In the genomic region with DNA sequence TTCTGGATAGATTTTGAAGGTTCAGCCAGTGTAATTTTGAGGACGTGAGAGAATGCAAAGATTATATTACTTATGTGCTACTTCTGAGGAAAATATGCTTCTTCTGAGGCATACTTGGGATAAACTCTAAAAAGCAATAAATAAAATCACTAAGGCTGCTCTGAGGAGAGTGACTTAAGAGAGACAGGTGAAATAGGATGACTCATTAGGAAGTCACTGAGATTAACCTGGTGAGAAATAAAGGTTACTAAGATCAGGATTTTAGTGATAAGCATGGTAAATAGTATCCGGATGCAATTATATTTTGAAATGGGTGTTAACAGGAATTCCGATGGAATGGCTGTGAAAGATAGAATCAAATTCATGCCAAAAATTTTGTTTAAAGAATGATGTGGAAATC, we compare ENCODE assay signal across 26 cellular contexts.
DNase-seq lines count a peak whose midpoint lies in the region; ATAC-seq, FAIRE-seq and TF ChIP-seq lines count a peak whose summit lies in the region.
"Had no signal": no experiment of that assay in that cellular context is flagged by ENCODE, and none has a peak within 500 bp of the region (broad histone marks: within the 10 kb centered on the region; RNA-seq: fewer than 3 reads in every experiment).

No MANE protein-coding gene starts in this region.

- no peak for TF ChIP-seq EP300 in A549 (IDR thresholded peaks at IDR 0.05)

- CTCF ChIA-PET in A549 (lab: Yijun Ruan, JAX) = no interaction called here

- ATAC-seq in A549 = no peak
- no peak for ATAC-seq in HG03175 (IDR thresholded peaks at IDR 0.05; ENCODE audit: unreplicated experiment)
- ATAC-seq in GM18498 (IDR thresholded peaks at IDR 0.05; ENCODE audit: unreplicated experiment) = no peak
- ATAC-seq: GM23338, HepG2 had no signal

- no peak for TF ChIP-seq RAD21 in A549 (conservative IDR thresholded peaks at IDR 0.05 in 1 of 2, IDR thresholded peaks at IDR 0.05 in 1 of 2)

- peak overlapping the region; percentile 11 to 83 (median 72) for H3K27ac Mint-ChIP-seq in nephron
- H3K27ac Mint-ChIP-seq: CD4-positive, CD25-positive, alpha-beta regulatory T cell; CD8-positive, alpha-beta memory T cell; GM23338; HFFc6; IgD-negative memory B cell had no signal

- H3K36me3 Mint-ChIP-seq in nephron (ENCODE audit: low read depth) = no peaks in the 10 kb centered on the region
- H3K36me3 Mint-ChIP-seq: CD4-positive, CD25-positive, alpha-beta regulatory T cell; CD8-positive, alpha-beta memory T cell; IgD-negative memory B cell had no signal

- H3K9me3 ChIP-seq in A549 (no peaks in the 10 kb centered on the region), Karpas-422 (ENCODE audit: low read length) (no peaks in the 10 kb centered on the region)
- H3K9me3 ChIP-seq: BE2C had no signal

- TF ChIP-seq POLR2A in A549 (IDR thresholded peaks at IDR 0.05; ENCODE audit: low read length) = no peak

- H3K4me1 ChIP-seq in A549 = peaks cover 12% of the 10 kb centered on the region; the same call in 2 of the 3 replicates
- H3K4me1 ChIP-seq in Karpas-422 (ENCODE audit: low read length) = no peaks in the 10 kb centered on the region
- H3K4me1 ChIP-seq: BE2C had no signal

- H3K27me3 ChIP-seq in bronchial epithelial cell (ENCODE audit: control insufficient read depth, insufficient read depth, low read length) (no peaks in the 10 kb centered on the region), Karpas-422 (ENCODE audit: low read length) (no peaks in the 10 kb centered on the region)
- H3K27me3 ChIP-seq: BE2C had no signal

- no peaks in the 10 kb centered on the region for H3K9me2 ChIP-seq in Karpas-422 (replicated peaks; ENCODE audit: insufficient read depth, low read length)

- H3K4me1 Mint-ChIP-seq in nephron = peaks cover 33% of the 10 kb centered on the region
- H3K4me1 Mint-ChIP-seq: CD4-positive, CD25-positive, alpha-beta regulatory T cell; CD8-positive, alpha-beta memory T cell; IgD-negative memory B cell had no signal

- no peak overlapping the region for H2AFZ ChIP-seq in Karpas-422 (ENCODE audit: low read length)
- H2AFZ ChIP-seq: GM23338 had no signal

- H3K4me3 ChIP-seq in A549 (no peak overlapping the region), bronchial epithelial cell (ENCODE audit: low read depth, low read length) (no peak overlapping the region), Karpas-422 (ENCODE audit: low read length) (no peak overlapping the region)
- H3K4me3 ChIP-seq: GM23338 had no signal

- H3K4me3 Mint-ChIP-seq in nephron = peak overlapping the region in 1 of 3 experiments; percentile 1
- H3K4me3 Mint-ChIP-seq: CD4-positive, CD25-positive, alpha-beta regulatory T cell; CD8-positive, alpha-beta memory T cell; GM23338; HFFc6; IgD-negative memory B cell had no signal

- no peak for TF ChIP-seq CTCF in A549 (IDR thresholded peaks at IDR 0.05)
- no peak for TF ChIP-seq CTCF in bronchial epithelial cell (IDR thresholded peaks at IDR 0.05; ENCODE audit: insufficient read depth, low read length, severe bottlenecking)
- no peak for TF ChIP-seq CTCF in nephron (IDR thresholded peaks at IDR 0.05; ENCODE audit: unreplicated experiment in 3 of 3)

- POLR2A ChIA-PET in A549 (lab: Yijun Ruan, JAX) = no interaction called here

- no peak for DNase-seq in A549 (ENCODE audit: low read depth in 1 of 2, low spot score in 1 of 2)
- DNase-seq in bronchial epithelial cell (ENCODE audit: low read depth) = peak; percentile 19
- no peak for DNase-seq in Karpas-422
- DNase-seq in superior temporal gyrus (ENCODE audit: extremely low spot score) = no peak
- DNase-seq: 8988T; ACHN; BE2C; C1 segment of cervical spinal cord; CD4-positive, CD25-positive, alpha-beta regulatory T cell; CD8-positive, alpha-beta memory T cell; COR-L47; DMS 273 treated with DMSO at 0.1 percent for 48 hours; DMS53; DND-41; EL; HCEC 1CT; HFFc6 had no signal

- FAIRE-seq in A549 (lab: Jason Lieb, UNC) (no peak), bronchial epithelial cell (lab: Jason Lieb, UNC) (no peak)
- FAIRE-seq: GM12891, GM18507, H54, HepG2 had no signal

- 35% methylated on average over 3 of the region's 3 CpGs for WGBS in A549 (ENCODE audit: missing lambda C conversion rate)

- no peaks in the 10 kb centered on the region for H4K20me1 ChIP-seq in Karpas-422 (ENCODE audit: insufficient read depth, low read depth, low read length)

- H3K9me3 Mint-ChIP-seq in nephron = peaks cover 7% of the 10 kb centered on the region

- H3K79me2 ChIP-seq in Karpas-422 (ENCODE audit: low read length) = no peaks in the 10 kb centered on the region

- H3K4me2 ChIP-seq in A549 (no peak overlapping the region), Karpas-422 (ENCODE audit: low read depth, low read length, poor library complexity, severe bottlenecking) (no peak overlapping the region)
- H3K4me2 ChIP-seq: GM23338 had no signal

- no peaks in the 10 kb centered on the region for H3K27me3 Mint-ChIP-seq in nephron (ENCODE audit: low read depth)
- H3K27me3 Mint-ChIP-seq: CD4-positive, CD25-positive, alpha-beta regulatory T cell; IgD-negative memory B cell had no signal

- H3K36me3 ChIP-seq in bronchial epithelial cell (ENCODE audit: control insufficient read depth, insufficient read depth, low read length) (no peaks in the 10 kb centered on the region), Karpas-422 (ENCODE audit: insufficient read depth, low read length) (no peaks in the 10 kb centered on the region)
- H3K36me3 ChIP-seq: BE2C had no signal

- H3K9ac ChIP-seq in Karpas-422 (ENCODE audit: low read length) = no peak overlapping the region

- H3K27ac ChIP-seq in A549 (no peak overlapping the region), Karpas-422 (ENCODE audit: low read length) (no peak overlapping the region)

TF ChIP-seq in A549, 52 proteins besides CTCF, POLR2A, EP300 and RAD21:
- TF ChIP-seq MYC (IDR thresholded peaks at IDR 0.05; ENCODE audit: borderline replicate concordance, low read length) (no peak), ESRRA (IDR thresholded peaks at IDR 0.05; ENCODE audit: borderline replicate concordance, low read length) (no peak), FOSL2 (IDR thresholded peaks at IDR 0.05) (no peak), FOSL2 (CRISPR knock-in tag; IDR thresholded peaks at IDR 0.05) (0 out of 2 replicates have a peak, but pooled peaks have one; percentile 20)
